In genomic region chr3:186931487-186932280, GRCh38 we compare ENCODE assay signal across 8 cellular contexts. TPM values are rescaled to one million over a fixed set of nuclear protein-coding genes. Genes with fewer than 3 reads are reported as not detected.
DNase-seq lines count a peak whose midpoint lies in the region; ATAC-seq, FAIRE-seq and TF ChIP-seq lines count a peak whose summit lies in the region.

No MANE protein-coding gene starts in this region.

- H2AFZ ChIP-seq in OCI-LY7 (ENCODE audit: low read length), result no peak overlapping the region

- FAIRE-seq in GM12891 (lab: Jason Lieb, UNC), result peak; percentile 85

- no peak; the same call in 1 of the 2 replicates for TF ChIP-seq CTCF in OCI-LY7 (conservative IDR thresholded peaks at IDR 0.05; ENCODE audit: low read length)
- no peak for TF ChIP-seq CTCF in prostate gland (IDR thresholded peaks at IDR 0.05)

- peaks cover 40% of the 10 kb centered on the region for H3K4me1 ChIP-seq in OCI-LY7 (ENCODE audit: insufficient read depth, low read length, poor library complexity, severe bottlenecking)
- peaks cover 3% of the 10 kb centered on the region for H3K4me1 ChIP-seq in prostate gland (replicated peaks)
- H3K4me1 ChIP-seq in urinary bladder (ENCODE audit: insufficient read depth), result peaks cover 1% of the 10 kb centered on the region

- H3K27ac ChIP-seq in OCI-LY7 (ENCODE audit: low read depth, low read length, poor library complexity, severe bottlenecking) (peak overlapping the region; percentile 50), prostate gland (peak overlapping the region; percentile 94 to 96), urinary bladder (ENCODE audit: low read depth) (no peak overlapping the region)

- peak; percentile 39 for ATAC-seq in HG02884 (IDR thresholded peaks at IDR 0.05; ENCODE audit: unreplicated experiment)

- peak overlapping the region; percentile 97 for H3K4me2 ChIP-seq in OCI-LY7 (ENCODE audit: low read length)

- POLR2A ChIA-PET in OCI-LY7 (lab: Charles Lee), result interaction anchor here (0.6 to 3.2 kb wide), 25 partner anchors 8 to 361 kb away, joined by 3 to 15 read pairs (median 4); partner anchors contain the start of gene DNAJB11

- no peaks in the 10 kb centered on the region for H3K9me2 ChIP-seq in OCI-LY7 (ENCODE audit: insufficient read depth, low read length)

- H3K9me3 ChIP-seq in OCI-LY7 (ENCODE audit: low read length), result no peaks in the 10 kb centered on the region
- no peaks in the 10 kb centered on the region for H3K9me3 ChIP-seq in prostate gland

- TF ChIP-seq POLR2A in GM12891 (IDR thresholded peaks at IDR 0.05; ENCODE audit: low read depth, low read length) (no peak), prostate gland (IDR thresholded peaks at IDR 0.05) (peak; percentile 41)

- no peaks in the 10 kb centered on the region for H3K27me3 ChIP-seq in prostate gland (replicated peaks; ENCODE audit: insufficient read depth)

- H3K36me3 ChIP-seq in OCI-LY7 (ENCODE audit: insufficient read depth, low read length) (peaks cover 46% of the 10 kb centered on the region), prostate gland (no peaks in the 10 kb centered on the region), urinary bladder (ENCODE audit: insufficient read depth) (no peaks in the 10 kb centered on the region)

- H4K20me1 ChIP-seq in OCI-LY7 (ENCODE audit: insufficient read depth, low read length), result peaks cover 16% of the 10 kb centered on the region

- under 1% methylated on average over 35 of the region's 35 CpGs for WGBS in prostate gland
- WGBS in urinary bladder, result 14% methylated on average over 35 of the region's 35 CpGs

- CTCF ChIA-PET in OCI-LY7 (lab: Charles Lee; ENCODE audit: unreplicated experiment), result interaction anchor here (0.6 to 1.8 kb wide), 5 partner anchors 15 to 586 kb away, joined by 3 to 7 read pairs (median 3); no protein-coding TSS in a partner anchor

- H3K4me3 ChIP-seq in OCI-LY7 (ENCODE audit: low read depth, low read length, poor library complexity, severe bottlenecking), result peak overlapping the region; percentile 88
- H3K4me3 ChIP-seq in prostate gland, result peak overlapping the region; percentile 73 to 92
- peak overlapping the region; percentile 75 for H3K4me3 ChIP-seq in urinary bladder (ENCODE audit: low read depth, low read length)

- H3K79me2 ChIP-seq in OCI-LY7 (ENCODE audit: insufficient read depth, low read depth, low read length), result peaks cover 60% of the 10 kb centered on the region

- DNase-seq in GM12891 (ENCODE audit: insufficient read length, low spot score) (no peak), OCI-LY7 (ENCODE audit: low spot score) (peak; percentile 53), head of caudate nucleus (peak in 33 of 42 donors; percentile 10 to 75 (median 36)), prostate gland (ENCODE audit: low spot score) (peak; percentile 81), middle frontal gyrus (ENCODE audit: extremely low spot score, low spot score) (no peak)
- DNase-seq in activated effector memory CD4-positive, alpha-beta T cell treated with anti-CD3 and anti-CD28 coated beads, Interleukin-2, amount 50 U/mL, for 16 hours, result peak; percentile 90

- intact Hi-C loops in OCI-LY7 (cut with micrococcal nuclease; ENCODE audit: unreplicated experiment) (loop anchor here (1.0 to 5.0 kb wide), 5 partner anchors 65 to 144 kb away; no protein-coding TSS in a partner anchor), head of caudate nucleus (cut with DNase I) (no loop called here), prostate gland (cut with DNase I) (loop anchor here (5.0 kb wide), 1 partner anchor 46 kb away; no protein-coding TSS in a partner anchor)

- no TSS peak for BruUV-seq in OCI-LY7 (replicated peaks; lab: Mats Ljungman, UMichigan)

TF ChIP-seq in GM12891, 5 proteins besides CTCF, POLR2A, EP300 and RAD21:
- 0 out of 2 replicates have a peak, but pooled peaks have one; percentile 18 for TF ChIP-seq POU2F2 (IDR thresholded peaks at IDR 0.05; ENCODE audit: low read depth, low read length)
- TF ChIP-seq POLR2AphosphoS5 (IDR thresholded peaks at IDR 0.05; ENCODE audit: low read depth, low read length), result no peak

RNA-seq across cellular contexts. Expression of gene ST6GAL1, which starts 1.4 kb away (rescaled TPM):
- 85.5 TPM for polyA plus RNA-seq in GM12891 (2012; ENCODE audit: low read depth, missing spikeins)
- total RNA-seq in OCI-LY7 (2014; rRNA removed; shearing (Covaris generic)), result 173 and 192 TPM in 2 replicates
- total RNA-seq in OCI-LY7 (2022) (373 and 375 TPM in 2 replicates), prostate gland (100 to 1,000 TPM; 101 to 225 TPM), urinary bladder (27.1 TPM)
- 19.9 TPM for polyA plus RNA-seq in urinary bladder

Comparison
In these comparisons a context has a peak if more than half of its experiments do, and no peak if none do; other contexts are left out.
1. DNase-seq: peak in OCI-LY7 (single experiment), activated effector memory CD4-positive, alpha-beta T cell treated with anti-CD3 and anti-CD28 coated beads, Interleukin-2, amount 50 U/mL, for 16 hours (single experiment), head of caudate nucleus (33 of 42) and prostate gland (single experiment); none in GM12891 (single experiment) and middle frontal gyrus (single experiment).
2. Peak in every context shown above with its lines, with median percentiles within 50 percentile points of each other: H3K4me3 ChIP-seq.